ENCODE assay signal across 16 cellular contexts in genomic region chr12:39682689-39683477, GRCh38.
DNase-seq lines count a peak whose midpoint lies in the region; FAIRE-seq and TF ChIP-seq lines count a peak whose summit lies in the region.
"Had no signal": no experiment of that assay in that cellular context is flagged by ENCODE, and none has a peak within 500 bp of the region (broad histone marks: within the 10 kb centered on the region; RNA-seq: fewer than 3 reads in every experiment).

No MANE protein-coding gene starts in this region.

- H3K9me2 ChIP-seq in MM.1S (replicated peaks; ENCODE audit: insufficient read depth, low read length) = no peaks in the 10 kb centered on the region

- no peaks in the 10 kb centered on the region for H3K27me3 Mint-ChIP-seq in progenitor cell of endocrine pancreas

- no peak overlapping the region for H3K4me3 Mint-ChIP-seq in progenitor cell of endocrine pancreas (ENCODE audit: low read depth)

- H3K9ac ChIP-seq in MM.1S (ENCODE audit: low read length) = no peak overlapping the region

- peak; percentile 9 for FAIRE-seq in A204.1 (lab: Jason Lieb, UNC)
- FAIRE-seq: bronchial epithelial cell, keratinocyte had no signal

- DNase-seq in GM06990 (ENCODE audit: extremely low read depth, insufficient read length) (no peak), MM.1S (no peak), progenitor cell of endocrine pancreas (ENCODE audit: low spot score, unreplicated experiment) (no peak), T-helper 9 cell (no peak), DMS53 (lab: John Stamatoyannopoulos, UW) (no peak), left ventricle myocardium inferior (no peak)
- DNase-seq in effector memory CD4-positive, alpha-beta T cell = no peak
- DNase-seq: BE2C, HCEC 1CT, NCI-H1092 treated with DMSO at 0.1 percent for 48 hours, NCI-H2171 treated with DMSO at 0.1 percent for 48 hours had no signal

- H3K27ac Mint-ChIP-seq in progenitor cell of endocrine pancreas = no peak overlapping the region

- no peaks in the 10 kb centered on the region for H3K36me3 Mint-ChIP-seq in progenitor cell of endocrine pancreas (ENCODE audit: insufficient read depth)

- no peaks in the 10 kb centered on the region for H3K27me3 ChIP-seq in GM06990 (replicated peaks; ENCODE audit: control insufficient read depth, insufficient read depth, low read length)
- H3K27me3 ChIP-seq in MM.1S (replicated peaks; ENCODE audit: insufficient read depth, low read length) = no peaks in the 10 kb centered on the region
- H3K27me3 ChIP-seq in effector memory CD4-positive, alpha-beta T cell (replicated peaks; ENCODE audit: control insufficient read depth, insufficient read depth, low read length, poor library complexity, severe bottlenecking) = no peaks in the 10 kb centered on the region
- H3K27me3 ChIP-seq in left ventricle myocardium inferior (ENCODE audit: low read depth) = no peaks in the 10 kb centered on the region
- H3K27me3 ChIP-seq: BE2C had no signal

- peaks cover 11% of the 10 kb centered on the region for H3K9me3 Mint-ChIP-seq in progenitor cell of endocrine pancreas (ENCODE audit: low read depth)

- H3K79me2 ChIP-seq in MM.1S (ENCODE audit: low read length) = no peaks in the 10 kb centered on the region

- H4K20me1 ChIP-seq in MM.1S (ENCODE audit: insufficient read depth, low read length) = no peaks in the 10 kb centered on the region

- H3K9me3 ChIP-seq in MM.1S (replicated peaks; ENCODE audit: insufficient read depth, low read length) = no peaks in the 10 kb centered on the region
- H3K9me3 ChIP-seq in effector memory CD4-positive, alpha-beta T cell (ENCODE audit: control insufficient read depth, low read length) = no peaks in the 10 kb centered on the region
- H3K9me3 ChIP-seq in left ventricle myocardium inferior (replicated peaks) = peaks cover 10% of the 10 kb centered on the region
- H3K9me3 ChIP-seq: BE2C, prostate gland had no signal

- H3K4me3 ChIP-seq in GM06990 (replicated peaks; ENCODE audit: low read depth, low read length) (peak overlapping the region; percentile 31), MM.1S (ENCODE audit: low read length) (no peak overlapping the region), left ventricle myocardium inferior (no peak overlapping the region)
- peak overlapping the region; percentile 49 for H3K4me3 ChIP-seq in effector memory CD4-positive, alpha-beta T cell (ENCODE audit: insufficient read depth, low read depth, low read length, poor library complexity, severe bottlenecking)
- H3K4me3 ChIP-seq: prostate gland had no signal

- H3K4me2 ChIP-seq in MM.1S (ENCODE audit: low read depth, low read length) = peak overlapping the region; percentile 15; the same call in 1 of the 2 replicates

- H3K27ac ChIP-seq in MM.1S (ENCODE audit: low read length) (no peak overlapping the region), left ventricle myocardium inferior (replicated peaks) (no peak overlapping the region)
- H3K27ac ChIP-seq in effector memory CD4-positive, alpha-beta T cell (ENCODE audit: insufficient read depth, low read length, poor library complexity, severe bottlenecking) = peak overlapping the region; percentile 77
- H3K27ac ChIP-seq: prostate gland, VCaP had no signal

- H3F3A ChIP-seq in MM.1S (ENCODE audit: insufficient read depth, low read length) = no peaks in the 10 kb centered on the region

- 0 out of 2 replicates have a peak overlapping the region, but pooled peaks have one; percentile 10 for H2AFZ ChIP-seq in MM.1S (ENCODE audit: low read length)

- H3K36me3 ChIP-seq in GM06990 (ENCODE audit: control insufficient read depth, insufficient read depth, low read length) (no peaks in the 10 kb centered on the region), MM.1S (replicated peaks; ENCODE audit: insufficient read depth, low read length) (no peaks in the 10 kb centered on the region), left ventricle myocardium inferior (no peaks in the 10 kb centered on the region)
- H3K36me3 ChIP-seq in effector memory CD4-positive, alpha-beta T cell (ENCODE audit: control insufficient read depth, insufficient read depth, low read length) = no peaks in the 10 kb centered on the region
- H3K36me3 ChIP-seq: BE2C, prostate gland had no signal

- intact Hi-C loops in left ventricle myocardium inferior (cut with micrococcal nuclease) = no loop called here

- TF ChIP-seq CTCF in GM06990 (IDR thresholded peaks at IDR 0.05; ENCODE audit: insufficient read depth, low read length, poor library complexity, severe bottlenecking) = no peak
- no peak for TF ChIP-seq CTCF in MM.1S (IDR thresholded peaks at IDR 0.05; ENCODE audit: low read length)
- TF ChIP-seq CTCF in progenitor cell of endocrine pancreas (IDR thresholded peaks at IDR 0.05; ENCODE audit: unreplicated experiment) = no peak
- no peak for TF ChIP-seq CTCF in left ventricle myocardium inferior (IDR thresholded peaks at IDR 0.05; ENCODE audit: borderline replicate concordance)

- H3K4me1 Mint-ChIP-seq in progenitor cell of endocrine pancreas (ENCODE audit: low read depth) = no peaks in the 10 kb centered on the region

- H3K4me1 ChIP-seq in MM.1S (ENCODE audit: low read length) (no peaks in the 10 kb centered on the region), left ventricle myocardium inferior (no peaks in the 10 kb centered on the region)
- no peaks in the 10 kb centered on the region for H3K4me1 ChIP-seq in effector memory CD4-positive, alpha-beta T cell (ENCODE audit: control insufficient read depth, insufficient read depth, low read length, poor library complexity, severe bottlenecking)
- H3K4me1 ChIP-seq: prostate gland had no signal

Comparison
In these comparisons a context has a peak if more than half of its experiments do, and no peak if none do; other contexts are left out.
1. H3K4me3 ChIP-seq: peak in GM06990 (single experiment) and effector memory CD4-positive, alpha-beta T cell (single experiment); none in MM.1S (single experiment) and left ventricle myocardium inferior (single experiment).